In genomic region chr1:202561726-202562442, GRCh38 we compare ENCODE assay signal across 12 cellular contexts.
A peak's percentile ranks its signal among the peaks of the same experiment; 100 is the strongest.
DNase-seq lines count a peak whose midpoint lies in the region; ATAC-seq, FAIRE-seq and TF ChIP-seq lines count a peak whose summit lies in the region.
"Had no signal": no experiment of that assay in that cellular context is flagged by ENCODE, and none has a peak within 500 bp of the region (broad histone marks: within the 10 kb centered on the region; RNA-seq: fewer than 3 reads in every experiment).

No MANE protein-coding gene starts in this region.

- H2AFZ ChIP-seq in Loucy (ENCODE audit: low read length), result no peak overlapping the region

- H3K27ac ChIP-seq in A673 (ENCODE audit: low read depth, low read length, poor library complexity, severe bottlenecking), result no peak overlapping the region
- H3K27ac ChIP-seq: epithelial cell of prostate had no signal

- CTCF ChIA-PET in BJ (lab: Yijun Ruan, JAX) (interaction anchor here (0.8 to 2.1 kb wide), 5 partner anchors 10 to 39 kb away, joined by 3 to 11 read pairs (median 5); no protein-coding TSS in a partner anchor), A673 (lab: Charles Lee) (no interaction called here)

- H3K27me3 ChIP-seq in BJ (ENCODE audit: control insufficient read depth, insufficient read depth, low read length), result no peaks in the 10 kb centered on the region
- no peaks in the 10 kb centered on the region for H3K27me3 ChIP-seq in Loucy (ENCODE audit: insufficient read depth, low read length, poor library complexity, severe bottlenecking)
- no peaks in the 10 kb centered on the region for H3K27me3 ChIP-seq in A673 (replicated peaks; ENCODE audit: insufficient read depth, low read depth, low read length, poor library complexity)

- TF ChIP-seq POLR2A in H54 (IDR thresholded peaks at IDR 0.05; ENCODE audit: low read depth, low read length), result no peak

- H3K4me1 ChIP-seq in Loucy (ENCODE audit: insufficient read depth, low read length, poor library complexity, severe bottlenecking) (peaks cover 15% of the 10 kb centered on the region), A673 (ENCODE audit: insufficient read depth, low read length, poor library complexity, severe bottlenecking) (no peaks in the 10 kb centered on the region)

- POLR2A ChIA-PET in BJ (lab: Charles Lee) (interaction anchor here (0.5 kb wide), 1 partner anchor 16 kb away, joined by 3 read pairs; no protein-coding TSS in a partner anchor), A673 (lab: Charles Lee; ENCODE audit: low non-redundant PET) (no interaction called here)

- H3K79me2 ChIP-seq in Loucy (ENCODE audit: insufficient read depth, low read length), result no peaks in the 10 kb centered on the region

- H3K9ac ChIP-seq in Loucy (ENCODE audit: low read depth, low read length, poor library complexity, severe bottlenecking), result no peak overlapping the region

- DNase-seq in BJ (ENCODE audit: low read depth) (no peak), epithelial cell of esophagus (ENCODE audit: low read depth) (no peak), omental fat pad (ENCODE audit: low spot score) (no peak), A673 (ENCODE audit: low spot score) (no peak), H54 (ENCODE audit: insufficient read length, low spot score) (no peak), head of caudate nucleus (no peak)
- DNase-seq: activated CD4-positive, alpha-beta T cell treated with anti-CD3 and anti-CD28 coated beads for 36 hours; DMS79 treated with DMSO at 0.1 percent for 48 hours; T-cell had no signal

- TF ChIP-seq CTCF in BJ (IDR thresholded peaks at IDR 0.05; ENCODE audit: insufficient read depth, low read depth, low read length), result peak; percentile 29; the same call in 1 of the 2 replicates
- TF ChIP-seq CTCF in Loucy (conservative IDR thresholded peaks at IDR 0.05; ENCODE audit: low read length), result 0 out of 2 replicates have a peak, but pooled peaks have one; percentile 21
- peak; percentile 34 for TF ChIP-seq CTCF in epithelial cell of esophagus (IDR thresholded peaks at IDR 0.05; ENCODE audit: insufficient read depth, low read depth, low read length, missing control alignments)
- no peak for TF ChIP-seq CTCF in omental fat pad (IDR thresholded peaks at IDR 0.05)
- TF ChIP-seq CTCF in A673 (conservative IDR thresholded peaks at IDR 0.05; ENCODE audit: low read depth, low read length), result no peak

- no peaks in the 10 kb centered on the region for H4K20me1 ChIP-seq in Loucy (ENCODE audit: insufficient read depth, low read length, poor library complexity, severe bottlenecking)

- peaks cover 1% of the 10 kb centered on the region for H3K36me3 ChIP-seq in BJ (ENCODE audit: control insufficient read depth, insufficient read depth, low read length)
- H3K36me3 ChIP-seq in Loucy (ENCODE audit: insufficient read depth, low read length), result no peaks in the 10 kb centered on the region
- H3K36me3 ChIP-seq in A673 (ENCODE audit: insufficient read depth, low read length, poor library complexity, severe bottlenecking), result no peaks in the 10 kb centered on the region

- no peaks in the 10 kb centered on the region for H3F3A ChIP-seq in Loucy (ENCODE audit: low read depth)

- no TSS peak for BruUV-seq in A673 (replicated peaks; lab: Mats Ljungman, UMichigan)

- no peak overlapping the region for H3K4me2 ChIP-seq in Loucy (ENCODE audit: low read depth, low read length, poor library complexity, severe bottlenecking)

- ATAC-seq in omental fat pad (ENCODE audit: low FRiP score) (peak; percentile 45), HG02798 (IDR thresholded peaks at IDR 0.05; ENCODE audit: poor library complexity, unreplicated experiment) (no peak)
- ATAC-seq: activated CD4-positive, alpha-beta T cell treated with anti-CD3 and anti-CD28 coated beads for 36 hours; T-cell had no signal

- intact Hi-C loops in A673 (cut with micrococcal nuclease; ENCODE audit: unreplicated experiment), result no loop called here
- intact Hi-C loops in head of caudate nucleus (cut with DNase I), result no loop called here

- no peak for FAIRE-seq in H54 (lab: Jason Lieb, UNC)

- no peak overlapping the region for H3K4me3 ChIP-seq in BJ (ENCODE audit: low read depth, low read length)
- H3K4me3 ChIP-seq in Loucy (ENCODE audit: low read length, poor library complexity, severe bottlenecking), result no peak overlapping the region
- no peak overlapping the region for H3K4me3 ChIP-seq in epithelial cell of esophagus (ENCODE audit: low read length)
- H3K4me3 ChIP-seq in A673 (ENCODE audit: low read depth, low read length, poor library complexity, severe bottlenecking), result no peak overlapping the region

- H3K9me3 ChIP-seq in Loucy (ENCODE audit: insufficient read depth, low read depth, low read length) (no peaks in the 10 kb centered on the region), A673 (ENCODE audit: low read depth, low read length, poor library complexity, severe bottlenecking) (no peaks in the 10 kb centered on the region)

- no peaks in the 10 kb centered on the region for H3K9me2 ChIP-seq in Loucy (replicated peaks; ENCODE audit: low read depth, low read length)

Comparison
In these comparisons a context has a peak if more than half of its experiments do, and no peak if none do; other contexts are left out.
1. CTCF ChIP-seq: peak in BJ (single experiment), Loucy (single experiment) and epithelial cell of esophagus (single experiment); none in omental fat pad (0 of 3) and A673 (single experiment).